In genomic region chr2:9085353-9085752, GRCh38 we compare ENCODE assay signal across 20 cellular contexts.
"Had no signal": no experiment of that assay in that cellular context is flagged by ENCODE, and none has a peak within 500 bp of the region (broad histone marks: within the 10 kb centered on the region; RNA-seq: fewer than 3 reads in every experiment).

No MANE protein-coding gene starts in this region.

- H3K27me3 ChIP-seq: breast epithelium, heart right ventricle, thyroid gland, upper lobe of right lung had no signal

- H3K36me3 ChIP-seq: breast epithelium, heart right ventricle, prostate gland, thyroid gland, upper lobe of right lung had no signal

- H3K27ac ChIP-seq: breast epithelium, heart right ventricle, prostate gland, thyroid gland, upper lobe of right lung had no signal

- H3K4me1 ChIP-seq: breast epithelium, prostate gland, thyroid gland had no signal

- H3K9me3 ChIP-seq: prostate gland, thyroid gland, upper lobe of right lung had no signal

- ATAC-seq: activated T-cell treated with anti-CD3 and anti-CD28 coated beads, Interleukin-2, amount 50 U/mL, for 4 hours; left lobe of liver; natural killer cell; upper lobe of right lung had no signal

- H3K4me3 ChIP-seq: breast epithelium, heart right ventricle, prostate gland, thyroid gland, upper lobe of right lung had no signal

- DNase-seq: activated B cell treated with CpG ODN at 0.5 μM for 24 hours; activated CD4-positive, alpha-beta T cell treated with anti-CD3 and anti-CD28 coated beads for 4 hours; activated CD4-positive, alpha-beta T cell treated with anti-CD3 and anti-CD28 coated beads, Interleukin-2, amount 50 U/mL, for 48 hours; activated CD8-positive, alpha-beta memory T cell treated with anti-CD3 and anti-CD28 coated beads, Interleukin-2, amount 50 U/mL, for 48 hours; activated naive CD4-positive, alpha-beta T cell; activated T-cell treated with anti-CD3 and anti-CD28 coated beads, Interleukin-2, amount 50 U/mL, for 4 hours; amniotic stem cell; effector memory CD4-positive, alpha-beta T cell; foreskin fibroblast; heart right ventricle; kidney; natural killer cell; stimulated activated CD4-positive, alpha-beta T cell treated with anti-CD3 and anti-CD28 coated beads, Interleukin-12 subunit alpha, Interleukin-12 subunit beta, amount 100 ng/mL, for 4 hours; substantia nigra; T1000; thyroid gland; upper lobe of right lung had no signal
